In genomic region chr5:38622723-38623129, GRCh38 we compare ENCODE assay signal across 14 cellular contexts.
"Had no signal": no experiment of that assay in that cellular context is flagged by ENCODE, and none has a peak within 500 bp of the region (broad histone marks: within the 10 kb centered on the region; RNA-seq: fewer than 3 reads in every experiment).

No MANE protein-coding gene starts in this region.

- H3K36me3 ChIP-seq: cardiac muscle cell, esophagus squamous epithelium, stomach, vagina had no signal

- H3K4me1 Mint-ChIP-seq: activated naive CD8-positive, alpha-beta T cell treated with anti-CD3 and anti-CD28 coated beads, Interleukin-2, amount 50 U/mL, for 24 hours; nephron progenitor cell; WTC11 had no signal

- ATAC-seq: activated naive CD8-positive, alpha-beta T cell treated with anti-CD3 and anti-CD28 coated beads, Interleukin-2, amount 50 U/mL, for 24 hours; WTC11 had no signal

- DNase-seq: activated CD4-positive, alpha-beta T cell treated with anti-CD3 and anti-CD28 coated beads for 48 hours; activated CD8-positive, alpha-beta memory T cell treated with anti-CD3 and anti-CD28 coated beads for 24 hours; activated naive CD4-positive, alpha-beta T cell treated with Interleukin-2 at 50 U/mL for 16 hours; activated naive CD8-positive, alpha-beta T cell treated with anti-CD3 and anti-CD28 coated beads, Interleukin-2, amount 50 U/mL, for 24 hours; esophagus squamous epithelium; islet precursor cell; nephron progenitor cell; stimulated activated CD4-positive, alpha-beta T cell treated with anti-CD3 and anti-CD28 coated beads, Interleukin-15, amount 100 ng/mL, for 24 hours; stimulated activated CD4-positive, alpha-beta T cell treated with anti-CD3 and anti-CD28 coated beads, Interleukin-4, amount 100 ng/mL, for 24 hours; stomach had no signal

- H3K4me3 ChIP-seq: cardiac muscle cell, esophagus squamous epithelium, stomach, vagina had no signal

- H3K9me3 ChIP-seq: esophagus squamous epithelium had no signal

- H3K4me3 Mint-ChIP-seq: activated naive CD8-positive, alpha-beta T cell treated with anti-CD3 and anti-CD28 coated beads, Interleukin-2, amount 50 U/mL, for 24 hours; nephron progenitor cell; T-helper 1 cell treated with Interleukin-12 subunit alpha and Interleukin-12 subunit beta and Interleukin-4 antibody, amounts not matched to agents 30 μg/mL and 1 μg/mL, for 36 hours; WTC11 had no signal

- H3K27ac ChIP-seq: cardiac muscle cell, esophagus squamous epithelium, vagina had no signal

- H3K27ac Mint-ChIP-seq: activated naive CD8-positive, alpha-beta T cell treated with anti-CD3 and anti-CD28 coated beads, Interleukin-2, amount 50 U/mL, for 24 hours; nephron progenitor cell; T-helper 1 cell treated with Interleukin-12 subunit alpha and Interleukin-12 subunit beta and Interleukin-4 antibody, amounts not matched to agents 30 μg/mL and 1 μg/mL, for 36 hours; WTC11 had no signal

- H3K27me3 ChIP-seq: cardiac muscle cell, esophagus squamous epithelium, stomach, vagina had no signal

- H3K4me1 ChIP-seq: esophagus squamous epithelium, vagina had no signal
